1 cellular context compared by ENCODE assay signal in the genomic region with DNA sequence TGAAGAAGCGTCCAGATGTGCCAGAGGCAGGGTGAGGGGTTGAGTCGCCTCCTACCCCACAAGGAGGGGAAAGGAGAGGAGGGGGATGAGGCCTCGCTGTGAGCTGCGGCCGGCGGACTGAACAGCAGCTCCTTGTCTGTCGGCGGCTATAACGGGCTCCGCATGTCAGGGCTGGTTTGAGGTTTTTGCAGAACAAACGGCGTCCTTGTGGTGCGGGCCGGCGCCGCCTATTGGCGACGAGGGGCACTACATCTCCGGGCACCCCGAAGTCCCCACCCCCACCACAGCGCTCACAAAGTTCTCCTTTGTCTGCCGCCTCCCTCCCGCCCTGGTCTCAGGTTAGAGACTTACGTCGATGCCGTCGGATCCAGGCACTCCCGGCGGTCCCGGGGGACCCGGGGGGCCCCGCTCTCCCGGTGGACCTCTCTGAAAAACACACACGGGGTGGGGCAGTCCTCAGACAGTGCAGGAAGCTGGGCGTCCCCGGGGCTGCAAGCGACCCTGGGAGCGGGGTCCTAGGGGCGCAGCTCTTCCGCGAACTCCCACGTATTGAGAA.
TF ChIP-seq lines count a peak whose summit lies in the region.

No MANE protein-coding gene starts in this region.

TF ChIP-seq in HepG2, 621 proteins besides CTCF, POLR2A, EP300 and RAD21 (continued from another document and continues in another):
- no peak for TF ChIP-seq TEF (CRISPR knock-in tag; IDR thresholded peaks at IDR 0.05)
- TF ChIP-seq THAP7 (CRISPR knock-in tag; IDR thresholded peaks at IDR 0.05) = no peak
- TF ChIP-seq YEATS2 (CRISPR knock-in tag; IDR thresholded peaks at IDR 0.05; ENCODE audit: borderline replicate concordance) = peak; percentile 35; the same call in 1 of the 2 replicates
- no peak for TF ChIP-seq PTBP1 (IDR thresholded peaks at IDR 0.05; ENCODE audit: low read depth, low read length, poor library complexity, severe bottlenecking)
- no peak for TF ChIP-seq NFRKB (IDR thresholded peaks at IDR 0.05)
- TF ChIP-seq, protein P1, sequence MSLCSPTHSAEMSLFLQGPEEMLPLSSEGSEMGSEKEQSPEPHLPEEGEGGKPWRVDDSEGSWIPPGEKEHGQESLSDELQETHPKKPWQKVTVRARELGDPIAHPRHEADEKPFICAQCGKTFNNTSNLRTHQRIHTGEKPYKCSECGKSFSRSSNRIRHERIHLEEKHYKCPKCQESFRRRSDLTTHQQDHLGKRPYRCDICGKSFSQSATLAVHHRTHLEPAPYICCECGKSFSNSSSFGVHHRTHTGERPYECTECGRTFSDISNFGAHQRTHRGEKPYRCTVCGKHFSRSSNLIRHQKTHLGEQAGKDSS (CRISPR knock-in tag; IDR thresholded peaks at IDR 0.05; ENCODE audit: borderline replicate concordance, low read depth) = no peak
- 0 out of 2 replicates have a peak, but pooled peaks have one; percentile 10 for TF ChIP-seq SIN3B (IDR thresholded peaks at IDR 0.05; ENCODE audit: low read length)
- TF ChIP-seq ZNF687 (CRISPR knock-in tag; IDR thresholded peaks at IDR 0.05) = peak; percentile 91
- TF ChIP-seq, protein P2, sequence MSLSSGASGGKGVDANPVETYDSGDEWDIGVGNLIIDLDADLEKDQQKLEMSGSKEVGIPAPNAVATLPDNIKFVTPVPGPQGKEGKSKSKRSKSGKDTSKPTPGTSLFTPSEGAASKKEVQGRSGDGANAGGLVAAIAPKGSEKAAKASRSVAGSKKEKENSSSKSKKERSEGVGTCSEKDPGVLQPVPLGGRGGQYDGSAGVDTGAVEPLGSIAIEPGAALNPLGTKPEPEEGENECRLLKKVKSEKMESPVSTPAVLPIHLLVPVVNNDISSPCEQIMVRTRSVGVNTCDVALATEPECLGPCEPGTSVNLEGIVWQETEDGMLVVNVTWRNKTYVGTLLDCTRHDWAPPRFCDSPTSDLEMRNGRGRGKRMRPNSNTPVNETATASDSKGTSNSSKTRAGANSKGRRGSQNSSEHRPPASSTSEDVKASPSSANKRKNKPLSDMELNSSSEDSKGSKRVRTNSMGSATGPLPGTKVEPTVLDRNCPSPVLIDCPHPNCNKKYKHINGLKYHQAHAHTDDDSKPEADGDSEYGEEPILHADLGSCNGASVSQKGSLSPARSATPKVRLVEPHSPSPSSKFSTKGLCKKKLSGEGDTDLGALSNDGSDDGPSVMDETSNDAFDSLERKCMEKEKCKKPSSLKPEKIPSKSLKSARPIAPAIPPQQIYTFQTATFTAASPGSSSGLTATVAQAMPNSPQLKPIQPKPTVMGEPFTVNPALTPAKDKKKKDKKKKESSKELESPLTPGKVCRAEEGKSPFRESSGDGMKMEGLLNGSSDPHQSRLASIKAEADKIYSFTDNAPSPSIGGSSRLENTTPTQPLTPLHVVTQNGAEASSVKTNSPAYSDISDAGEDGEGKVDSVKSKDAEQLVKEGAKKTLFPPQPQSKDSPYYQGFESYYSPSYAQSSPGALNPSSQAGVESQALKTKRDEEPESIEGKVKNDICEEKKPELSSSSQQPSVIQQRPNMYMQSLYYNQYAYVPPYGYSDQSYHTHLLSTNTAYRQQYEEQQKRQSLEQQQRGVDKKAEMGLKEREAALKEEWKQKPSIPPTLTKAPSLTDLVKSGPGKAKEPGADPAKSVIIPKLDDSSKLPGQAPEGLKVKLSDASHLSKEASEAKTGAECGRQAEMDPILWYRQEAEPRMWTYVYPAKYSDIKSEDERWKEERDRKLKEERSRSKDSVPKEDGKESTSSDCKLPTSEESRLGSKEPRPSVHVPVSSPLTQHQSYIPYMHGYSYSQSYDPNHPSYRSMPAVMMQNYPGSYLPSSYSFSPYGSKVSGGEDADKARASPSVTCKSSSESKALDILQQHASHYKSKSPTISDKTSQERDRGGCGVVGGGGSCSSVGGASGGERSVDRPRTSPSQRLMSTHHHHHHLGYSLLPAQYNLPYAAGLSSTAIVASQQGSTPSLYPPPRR (CRISPR knock-in tag; IDR thresholded peaks at IDR 0.05; ENCODE audit: borderline replicate concordance) = 0 out of 2 replicates have a peak, but pooled peaks have one; percentile 19
- no peak for TF ChIP-seq HHEX (CRISPR knock-in tag; IDR thresholded peaks at IDR 0.05)
- TF ChIP-seq, protein P3, sequence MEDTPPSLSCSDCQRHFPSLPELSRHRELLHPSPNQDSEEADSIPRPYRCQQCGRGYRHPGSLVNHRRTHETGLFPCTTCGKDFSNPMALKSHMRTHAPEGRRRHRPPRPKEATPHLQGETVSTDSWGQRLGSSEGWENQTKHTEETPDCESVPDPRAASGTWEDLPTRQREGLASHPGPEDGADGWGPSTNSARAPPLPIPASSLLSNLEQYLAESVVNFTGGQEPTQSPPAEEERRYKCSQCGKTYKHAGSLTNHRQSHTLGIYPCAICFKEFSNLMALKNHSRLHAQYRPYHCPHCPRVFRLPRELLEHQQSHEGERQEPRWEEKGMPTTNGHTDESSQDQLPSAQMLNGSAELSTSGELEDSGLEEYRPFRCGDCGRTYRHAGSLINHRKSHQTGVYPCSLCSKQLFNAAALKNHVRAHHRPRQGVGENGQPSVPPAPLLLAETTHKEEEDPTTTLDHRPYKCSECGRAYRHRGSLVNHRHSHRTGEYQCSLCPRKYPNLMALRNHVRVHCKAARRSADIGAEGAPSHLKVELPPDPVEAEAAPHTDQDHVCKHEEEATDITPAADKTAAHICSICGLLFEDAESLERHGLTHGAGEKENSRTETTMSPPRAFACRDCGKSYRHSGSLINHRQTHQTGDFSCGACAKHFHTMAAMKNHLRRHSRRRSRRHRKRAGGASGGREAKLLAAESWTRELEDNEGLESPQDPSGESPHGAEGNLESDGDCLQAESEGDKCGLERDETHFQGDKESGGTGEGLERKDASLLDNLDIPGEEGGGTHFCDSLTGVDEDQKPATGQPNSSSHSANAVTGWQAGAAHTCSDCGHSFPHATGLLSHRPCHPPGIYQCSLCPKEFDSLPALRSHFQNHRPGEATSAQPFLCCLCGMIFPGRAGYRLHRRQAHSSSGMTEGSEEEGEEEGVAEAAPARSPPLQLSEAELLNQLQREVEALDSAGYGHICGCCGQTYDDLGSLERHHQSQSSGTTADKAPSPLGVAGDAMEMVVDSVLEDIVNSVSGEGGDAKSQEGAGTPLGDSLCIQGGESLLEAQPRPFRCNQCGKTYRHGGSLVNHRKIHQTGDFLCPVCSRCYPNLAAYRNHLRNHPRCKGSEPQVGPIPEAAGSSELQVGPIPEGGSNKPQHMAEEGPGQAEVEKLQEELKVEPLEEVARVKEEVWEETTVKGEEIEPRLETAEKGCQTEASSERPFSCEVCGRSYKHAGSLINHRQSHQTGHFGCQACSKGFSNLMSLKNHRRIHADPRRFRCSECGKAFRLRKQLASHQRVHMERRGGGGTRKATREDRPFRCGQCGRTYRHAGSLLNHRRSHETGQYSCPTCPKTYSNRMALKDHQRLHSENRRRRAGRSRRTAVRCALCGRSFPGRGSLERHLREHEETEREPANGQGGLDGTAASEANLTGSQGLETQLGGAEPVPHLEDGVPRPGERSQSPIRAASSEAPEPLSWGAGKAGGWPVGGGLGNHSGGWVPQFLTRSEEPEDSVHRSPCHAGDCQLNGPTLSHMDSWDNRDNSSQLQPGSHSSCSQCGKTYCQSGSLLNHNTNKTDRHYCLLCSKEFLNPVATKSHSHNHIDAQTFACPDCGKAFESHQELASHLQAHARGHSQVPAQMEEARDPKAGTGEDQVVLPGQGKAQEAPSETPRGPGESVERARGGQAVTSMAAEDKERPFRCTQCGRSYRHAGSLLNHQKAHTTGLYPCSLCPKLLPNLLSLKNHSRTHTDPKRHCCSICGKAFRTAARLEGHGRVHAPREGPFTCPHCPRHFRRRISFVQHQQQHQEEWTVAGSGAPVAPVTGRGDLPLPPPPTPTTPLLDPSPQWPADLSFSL (CRISPR knock-in tag; IDR thresholded peaks at IDR 0.05) = no peak
- peak; percentile 65; the same call in 1 of the 2 replicates for TF ChIP-seq ZFP82 (CRISPR knock-in tag; IDR thresholded peaks at IDR 0.05; ENCODE audit: borderline replicate concordance)
- TF ChIP-seq ZNF839 (CRISPR knock-in tag; IDR thresholded peaks at IDR 0.05; ENCODE audit: borderline replicate concordance) = no peak
- TF ChIP-seq ESRRA (CRISPR knock-in tag; IDR thresholded peaks at IDR 0.05; ENCODE audit: low read depth) = no peak
- TF ChIP-seq HNF4G (IDR thresholded peaks at IDR 0.05; ENCODE audit: borderline replicate concordance, low read depth, low read length) = peak; percentile 49
- no peak for TF ChIP-seq HNF4G (CRISPR knock-in tag; IDR thresholded peaks at IDR 0.05; ENCODE audit: borderline replicate concordance, low read depth)
- no peak; the same call in 1 of the 2 replicates for TF ChIP-seq ARID2 (CRISPR knock-in tag; IDR thresholded peaks at IDR 0.05; ENCODE audit: borderline replicate concordance)
- no peak for TF ChIP-seq FOXP1 (IDR thresholded peaks at IDR 0.05)
- TF ChIP-seq FOXP1 (CRISPR knock-in tag; IDR thresholded peaks at IDR 0.05) = no peak
- no peak for TF ChIP-seq NFE2L1 (CRISPR knock-in tag; IDR thresholded peaks at IDR 0.05; ENCODE audit: borderline replicate concordance)
- no peak for TF ChIP-seq HOXA3 (CRISPR knock-in tag; IDR thresholded peaks at IDR 0.05)
- peak; percentile 41; the same call in 1 of the 2 replicates for TF ChIP-seq RCOR2 (CRISPR knock-in tag; IDR thresholded peaks at IDR 0.05)
- no peak for TF ChIP-seq ZNF558 (CRISPR knock-in tag; IDR thresholded peaks at IDR 0.05; ENCODE audit: borderline replicate concordance)
- TF ChIP-seq, protein P4, sequence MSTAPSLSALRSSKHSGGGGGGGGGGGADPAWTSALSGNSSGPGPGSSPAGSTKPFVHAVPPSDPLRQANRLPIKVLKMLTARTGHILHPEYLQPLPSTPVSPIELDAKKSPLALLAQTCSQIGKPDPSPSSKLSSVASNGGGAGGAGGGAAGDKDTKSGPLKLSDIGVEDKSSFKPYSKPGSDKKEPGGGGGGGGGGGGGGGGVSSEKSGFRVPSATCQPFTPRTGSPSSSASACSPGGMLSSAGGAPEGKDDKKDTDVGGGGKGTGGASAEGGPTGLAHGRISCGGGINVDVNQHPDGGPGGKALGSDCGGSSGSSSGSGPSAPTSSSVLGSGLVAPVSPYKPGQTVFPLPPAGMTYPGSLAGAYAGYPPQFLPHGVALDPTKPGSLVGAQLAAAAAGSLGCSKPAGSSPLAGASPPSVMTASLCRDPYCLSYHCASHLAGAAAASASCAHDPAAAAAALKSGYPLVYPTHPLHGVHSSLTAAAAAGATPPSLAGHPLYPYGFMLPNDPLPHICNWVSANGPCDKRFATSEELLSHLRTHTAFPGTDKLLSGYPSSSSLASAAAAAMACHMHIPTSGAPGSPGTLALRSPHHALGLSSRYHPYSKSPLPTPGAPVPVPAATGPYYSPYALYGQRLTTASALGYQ (CRISPR knock-in tag; IDR thresholded peaks at IDR 0.05) = no peak
- TF ChIP-seq, protein P5, sequence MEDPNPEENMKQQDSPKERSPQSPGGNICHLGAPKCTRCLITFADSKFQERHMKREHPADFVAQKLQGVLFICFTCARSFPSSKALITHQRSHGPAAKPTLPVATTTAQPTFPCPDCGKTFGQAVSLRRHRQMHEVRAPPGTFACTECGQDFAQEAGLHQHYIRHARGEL (CRISPR knock-in tag; IDR thresholded peaks at IDR 0.05) = no peak
- TF ChIP-seq ZNF713 (CRISPR knock-in tag; IDR thresholded peaks at IDR 0.05) = no peak
- TF ChIP-seq ZNF333 (CRISPR knock-in tag; IDR thresholded peaks at IDR 0.05; ENCODE audit: borderline replicate concordance) = no peak
